26 cellular contexts compared by ENCODE assay signal in genomic region chr1:81410351-81410750, GRCh38.
DNase-seq lines count a peak whose midpoint lies in the region; ATAC-seq and TF ChIP-seq lines count a peak whose summit lies in the region.
"Had no signal": no experiment of that assay in that cellular context is flagged by ENCODE, and none has a peak within 500 bp of the region (broad histone marks: within the 10 kb centered on the region; RNA-seq: fewer than 3 reads in every experiment).

No MANE protein-coding gene starts in this region.

- no peak overlapping the region for H2AFZ ChIP-seq in SK-N-SH (ENCODE audit: low read depth)

- peaks cover 57% of the 10 kb centered on the region for H3K4me1 Mint-ChIP-seq in nephron
- no peaks in the 10 kb centered on the region for H3K4me1 Mint-ChIP-seq in activated naive CD8-positive, alpha-beta T cell treated with anti-CD3 and anti-CD28 coated beads for 36 hours
- H3K4me1 Mint-ChIP-seq: CD8-positive, alpha-beta memory T cell had no signal

- no peak overlapping the region for H3K4me2 ChIP-seq in SK-N-SH

- TF ChIP-seq RAD21 in SK-N-SH (IDR thresholded peaks at IDR 0.05; ENCODE audit: low read length), result no peak

- intact Hi-C loops in left ventricle myocardium inferior (cut with micrococcal nuclease) (loop anchor here (10.0 kb wide), 1 partner anchor 134 kb away; no protein-coding TSS in a partner anchor), esophagus squamous epithelium (cut with DNase I) (no loop called here)

- WGBS in SK-N-SH (ENCODE audit: low lambda C conversion rate), result 25% methylated on average over 1 of the region's 1 CpG
- WGBS in esophagus squamous epithelium, 2 donors, result 55 to 56% methylated on average over 1 of the region's 1 CpG

- H3K79me2 ChIP-seq in SK-N-SH (ENCODE audit: insufficient read depth), result no peaks in the 10 kb centered on the region

- peak overlapping the region in 2 of 3 experiments; percentile 36 to 83 for H3K27ac Mint-ChIP-seq in nephron
- H3K27ac Mint-ChIP-seq in activated naive CD8-positive, alpha-beta T cell treated with anti-CD3 and anti-CD28 coated beads for 36 hours, result no peak overlapping the region
- H3K27ac Mint-ChIP-seq: CD8-positive, alpha-beta memory T cell had no signal

- H3K27me3 ChIP-seq in SK-N-SH (ENCODE audit: insufficient read depth) (no peaks in the 10 kb centered on the region), left ventricle myocardium inferior (ENCODE audit: low read depth) (no peaks in the 10 kb centered on the region), esophagus squamous epithelium (no peaks in the 10 kb centered on the region)
- H3K27me3 ChIP-seq: SJSA1 had no signal

- no peaks in the 10 kb centered on the region for H3K9me3 Mint-ChIP-seq in nephron
- H3K9me3 Mint-ChIP-seq in activated naive CD8-positive, alpha-beta T cell treated with anti-CD3 and anti-CD28 coated beads for 36 hours, result no peaks in the 10 kb centered on the region

- H3K36me3 Mint-ChIP-seq in nephron (ENCODE audit: low read depth), result no peaks in the 10 kb centered on the region
- no peaks in the 10 kb centered on the region for H3K36me3 Mint-ChIP-seq in activated naive CD8-positive, alpha-beta T cell treated with anti-CD3 and anti-CD28 coated beads for 36 hours
- H3K36me3 Mint-ChIP-seq: CD8-positive, alpha-beta memory T cell had no signal

- H3K27me3 Mint-ChIP-seq in nephron (ENCODE audit: low read depth), result no peaks in the 10 kb centered on the region
- H3K27me3 Mint-ChIP-seq in activated naive CD8-positive, alpha-beta T cell treated with anti-CD3 and anti-CD28 coated beads for 36 hours, result no peaks in the 10 kb centered on the region
- H3K27me3 Mint-ChIP-seq: CD8-positive, alpha-beta memory T cell had no signal

- H3K4me1 ChIP-seq in SK-N-SH (ENCODE audit: control insufficient read depth in 1 of 2, insufficient read depth in 2 of 2, low read depth in 1 of 2, low read length in 1 of 2) (peaks cover 0 to 18% of the 10 kb centered on the region in 2 experiments; a peak in 2 of 4 replicates), left ventricle myocardium inferior (peaks cover 69% of the 10 kb centered on the region), esophagus squamous epithelium (peaks cover 0 to 5% (median 3%) of the 10 kb centered on the region in 3 donors)
- H3K4me1 ChIP-seq: SJSA1 had no signal

- no peak overlapping the region for H3K4me3 Mint-ChIP-seq in nephron
- no peak overlapping the region for H3K4me3 Mint-ChIP-seq in activated naive CD8-positive, alpha-beta T cell treated with anti-CD3 and anti-CD28 coated beads for 36 hours
- H3K4me3 Mint-ChIP-seq: CD8-positive, alpha-beta memory T cell had no signal

- peak overlapping the region in 1 of 2 experiments; percentile 60; a peak in 2 of 4 replicates for H3K27ac ChIP-seq in SK-N-SH (ENCODE audit: low read depth in 2 of 2, low read length in 1 of 2)
- peak overlapping the region; percentile 77 for H3K27ac ChIP-seq in left ventricle myocardium inferior (replicated peaks)
- H3K27ac ChIP-seq in esophagus squamous epithelium, result no peak overlapping the region
- H3K27ac ChIP-seq: C4-2B, SJSA1 had no signal

- CTCF ChIA-PET in SK-N-SH (lab: Yijun Ruan, JAX), result no interaction called here

- no peaks in the 10 kb centered on the region for H4K20me1 ChIP-seq in SK-N-SH (ENCODE audit: insufficient read depth)

- ATAC-seq in SK-N-SH treated with all-trans-retinoic acid at 6 μM for 48 hours, result peak; percentile 70
- ATAC-seq: GM12878, Panc1 had no signal

- no peaks in the 10 kb centered on the region for H3K9me2 ChIP-seq in SK-N-SH

- no peaks in the 10 kb centered on the region for H3K36me3 ChIP-seq in SK-N-SH (replicated peaks in 1 of 2; ENCODE audit: control insufficient read depth in 1 of 2, insufficient read depth in 2 of 2, low read length in 1 of 2)
- no peaks in the 10 kb centered on the region for H3K36me3 ChIP-seq in left ventricle myocardium inferior
- no peaks in the 10 kb centered on the region for H3K36me3 ChIP-seq in esophagus squamous epithelium
- H3K36me3 ChIP-seq: SJSA1 had no signal

- H3K4me3 ChIP-seq in SK-N-SH (ENCODE audit: low read depth in 2 of 2, low read length in 1 of 2), result no peak overlapping the region
- H3K4me3 ChIP-seq in left ventricle myocardium inferior, result peak overlapping the region; percentile 32
- H3K4me3 ChIP-seq in esophagus squamous epithelium, result no peak overlapping the region
- H3K4me3 ChIP-seq: GM12878, SJSA1 had no signal

- POLR2A ChIA-PET in SK-N-SH (lab: Yijun Ruan, JAX), result interaction anchor here (1.6 kb wide), 1 partner anchor 390 kb away, joined by 5 read pairs; the partner anchor contains the start of gene ADGRL2

- H3F3A ChIP-seq in SK-N-SH (replicated peaks; ENCODE audit: insufficient read depth), result no peaks in the 10 kb centered on the region

- TF ChIP-seq POLR2A in esophagus squamous epithelium (IDR thresholded peaks at IDR 0.05), result no peak

- H3K9ac ChIP-seq in SK-N-SH, result no peak overlapping the region

- no peaks in the 10 kb centered on the region for H3K9me3 ChIP-seq in SK-N-SH
- H3K9me3 ChIP-seq in left ventricle myocardium inferior (replicated peaks), result no peaks in the 10 kb centered on the region
- H3K9me3 ChIP-seq in esophagus squamous epithelium, result no peaks in the 10 kb centered on the region
- H3K9me3 ChIP-seq: SJSA1 had no signal

- DNase-seq in SK-N-SH (no peak), NCI-H2227 (lab: John Stamatoyannopoulos, UW; ENCODE audit: unreplicated experiment) (peak; percentile 21), left ventricle myocardium inferior (no peak), RPMI8226 (no peak), esophagus squamous epithelium (lab: John Stamatoyannopoulos, UW) (no peak)
- DNase-seq in activated naive CD8-positive, alpha-beta T cell treated with anti-CD3 and anti-CD28 coated beads for 36 hours, result no peak
- DNase-seq: 8988T; CD8-positive, alpha-beta memory T cell; EL; HCEC 1CT; KBM-7; MM.1S; NCI-H1092; NCI-H1436; NCI-H187 treated with DMSO at 0.1 percent for 48 hours; NCI-H2107; NCI-H345; NCI-H524; NCI-H82; SW 1271 had no signal

- TF ChIP-seq EP300 in SK-N-SH (IDR thresholded peaks at IDR 0.05; ENCODE audit: borderline replicate concordance in 1 of 2, low read depth in 1 of 2, low read length in 1 of 2), result 0 out of 4 replicates have a peak, but pooled peaks of 1 of the 2 experiments have one; percentile 10

- TF ChIP-seq CTCF in SK-N-SH (IDR thresholded peaks at IDR 0.05), result no peak
- TF ChIP-seq CTCF in left ventricle myocardium inferior (IDR thresholded peaks at IDR 0.05; ENCODE audit: borderline replicate concordance), result no peak
- TF ChIP-seq CTCF in nephron (IDR thresholded peaks at IDR 0.05; ENCODE audit: unreplicated experiment in 3 of 3), result no peak
- TF ChIP-seq CTCF in esophagus squamous epithelium (IDR thresholded peaks at IDR 0.05), result no peak

TF ChIP-seq in SK-N-SH treated with all-trans-retinoic acid at 6 μM for 48 hours, 23 proteins besides CTCF, POLR2A, EP300 and RAD21:
- TF ChIP-seq ZNF565 (CRISPR knock-in tag; conservative IDR thresholded peaks at IDR 0.05; ENCODE audit: low read depth), result no peak
- 0 out of 2 replicates have a peak, but pooled peaks have one; percentile 17 for TF ChIP-seq TCF4 (CRISPR knock-in tag; IDR thresholded peaks at IDR 0.05; ENCODE audit: borderline replicate concordance)
- 0 out of 2 replicates have a peak, but pooled peaks have one; percentile 7 for TF ChIP-seq ZNF8 (CRISPR knock-in tag; IDR thresholded peaks at IDR 0.05)
- peak; percentile 73 for TF ChIP-seq ISL1 (CRISPR knock-in tag; IDR thresholded peaks at IDR 0.05)

TF ChIP-seq in SK-N-SH, 30 proteins besides CTCF, POLR2A, EP300 and RAD21 (continues in another document):
- TF ChIP-seq YY1 (IDR thresholded peaks at IDR 0.05; ENCODE audit: low read depth) (no peak), FOXM1 (IDR thresholded peaks at IDR 0.05; ENCODE audit: low read depth) (no peak), GATA2 (CRISPR knock-in tag; IDR thresholded peaks at IDR 0.05) (no peak), RFX5 (IDR thresholded peaks at IDR 0.05; ENCODE audit: low read length) (no peak), EZH2phosphoT487 (IDR thresholded peaks at IDR 0.05; ENCODE audit: borderline replicate concordance, low read depth) (no peak), FOSL2 (IDR thresholded peaks at IDR 0.05; ENCODE audit: borderline replicate concordance, low read depth) (no peak), TEAD4 (IDR thresholded peaks at IDR 0.05; ENCODE audit: borderline replicate concordance, insufficient read depth) (no peak), MEF2A (IDR thresholded peaks at IDR 0.05; ENCODE audit: borderline replicate concordance, low read depth) (no peak), ELF1 (IDR thresholded peaks at IDR 0.05) (no peak), NRF1 (IDR thresholded peaks at IDR 0.05; ENCODE audit: low read depth, low read length) (no peak), MXI1 (IDR thresholded peaks at IDR 0.05; ENCODE audit: low read depth, low read length) (no peak), NFIC (IDR thresholded peaks at IDR 0.05; ENCODE audit: borderline replicate concordance) (no peak), SIN3A (IDR thresholded peaks at IDR 0.05; ENCODE audit: borderline replicate concordance, low read depth, low read length) (no peak), RCOR1 (IDR thresholded peaks at IDR 0.05; ENCODE audit: low read length) (no peak), TCF12 (IDR thresholded peaks at IDR 0.05) (no peak)
- TF ChIP-seq, protein P1, sequence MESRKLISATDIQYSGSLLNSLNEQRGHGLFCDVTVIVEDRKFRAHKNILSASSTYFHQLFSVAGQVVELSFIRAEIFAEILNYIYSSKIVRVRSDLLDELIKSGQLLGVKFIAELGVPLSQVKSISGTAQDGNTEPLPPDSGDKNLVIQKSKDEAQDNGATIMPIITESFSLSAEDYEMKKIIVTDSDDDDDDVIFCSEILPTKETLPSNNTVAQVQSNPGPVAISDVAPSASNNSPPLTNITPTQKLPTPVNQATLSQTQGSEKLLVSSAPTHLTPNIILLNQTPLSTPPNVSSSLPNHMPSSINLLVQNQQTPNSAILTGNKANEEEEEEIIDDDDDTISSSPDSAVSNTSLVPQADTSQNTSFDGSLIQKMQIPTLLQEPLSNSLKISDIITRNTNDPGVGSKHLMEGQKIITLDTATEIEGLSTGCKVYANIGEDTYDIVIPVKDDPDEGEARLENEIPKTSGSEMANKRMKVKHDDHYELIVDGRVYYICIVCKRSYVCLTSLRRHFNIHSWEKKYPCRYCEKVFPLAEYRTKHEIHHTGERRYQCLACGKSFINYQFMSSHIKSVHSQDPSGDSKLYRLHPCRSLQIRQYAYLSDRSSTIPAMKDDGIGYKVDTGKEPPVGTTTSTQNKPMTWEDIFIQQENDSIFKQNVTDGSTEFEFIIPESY (IDR thresholded peaks at IDR 0.05; ENCODE audit: borderline replicate concordance, low read depth), result no peak
- TF ChIP-seq, protein P2, sequence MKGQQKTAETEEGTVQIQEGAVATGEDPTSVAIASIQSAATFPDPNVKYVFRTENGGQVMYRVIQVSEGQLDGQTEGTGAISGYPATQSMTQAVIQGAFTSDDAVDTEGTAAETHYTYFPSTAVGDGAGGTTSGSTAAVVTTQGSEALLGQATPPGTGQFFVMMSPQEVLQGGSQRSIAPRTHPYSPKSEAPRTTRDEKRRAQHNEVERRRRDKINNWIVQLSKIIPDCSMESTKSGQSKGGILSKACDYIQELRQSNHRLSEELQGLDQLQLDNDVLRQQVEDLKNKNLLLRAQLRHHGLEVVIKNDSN (IDR thresholded peaks at IDR 0.05; ENCODE audit: borderline replicate concordance, low read depth), result no peak
